In the genomic region with DNA sequence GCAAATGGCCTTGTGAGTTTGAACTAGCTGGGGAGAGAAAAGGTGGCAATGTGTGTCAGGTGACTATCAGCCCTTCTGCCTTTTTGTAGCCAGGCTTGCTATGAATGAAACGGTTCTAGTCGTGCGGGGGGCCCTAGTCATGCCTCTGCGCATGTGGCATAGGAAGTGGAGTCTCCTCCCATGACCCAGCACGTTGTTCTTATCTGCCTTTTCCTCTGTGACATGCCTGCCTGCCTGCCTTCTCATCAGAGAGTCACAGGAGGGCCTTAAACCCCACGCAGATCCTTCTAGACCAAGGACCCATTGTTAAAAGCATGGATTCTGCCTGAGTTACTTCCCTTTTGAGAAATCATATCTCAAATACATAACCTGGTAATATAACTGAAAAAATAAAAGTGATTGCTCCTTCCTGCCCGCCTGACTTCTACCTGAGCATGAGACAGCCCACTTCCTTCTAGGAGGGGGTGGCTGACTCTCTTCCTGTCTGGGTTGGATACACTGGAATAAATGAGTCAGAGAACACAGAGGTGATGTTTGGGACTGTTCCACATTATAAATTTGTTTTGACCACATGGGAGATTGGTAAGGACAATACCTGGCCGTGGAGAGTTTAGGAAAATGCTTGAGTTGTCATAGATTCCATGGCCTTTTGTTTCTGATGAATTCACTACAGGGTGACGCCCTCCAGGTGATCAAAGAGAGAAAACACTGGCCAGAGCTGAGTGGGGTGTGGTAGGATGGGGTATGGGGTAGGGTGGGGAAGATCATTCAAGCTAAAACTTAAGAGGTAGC, we compare ENCODE assay signal across 8 cellular contexts. TPM values are rescaled to one million over a fixed set of nuclear protein-coding genes. Genes with fewer than 3 reads are reported as not detected.
DNase-seq lines count a peak whose midpoint lies in the region; ATAC-seq, FAIRE-seq and TF ChIP-seq lines count a peak whose summit lies in the region.
"Had no signal": no experiment of that assay in that cellular context is flagged by ENCODE, and none has a peak within 500 bp of the region (broad histone marks: within the 10 kb centered on the region; RNA-seq: fewer than 3 reads in every experiment).

No MANE protein-coding gene starts in this region.

- H3K4me2 ChIP-seq in HepG2 (ENCODE audit: low read depth, low read length): no peak overlapping the region

- H3K4me1 ChIP-seq in RWPE2 (ENCODE audit: insufficient read depth, poor library complexity, severe bottlenecking) (peaks cover 5% of the 10 kb centered on the region), HepG2 (ENCODE audit: insufficient read depth, low read length) (no peaks in the 10 kb centered on the region), right atrium auricular region (no peaks in the 10 kb centered on the region), suprapubic skin (no peaks in the 10 kb centered on the region)

- no peaks in the 10 kb centered on the region for H4K20me1 ChIP-seq in HepG2 (ENCODE audit: insufficient read depth, low read length)

- H3K79me2 ChIP-seq in HepG2 (ENCODE audit: insufficient read depth, low read length): no peaks in the 10 kb centered on the region

- intact Hi-C loops in HepG2 (cut with micrococcal nuclease; ENCODE audit: unreplicated experiment): no loop called here

- peaks cover 20% of the 10 kb centered on the region for H3K36me3 Mint-ChIP-seq in activated T-cell treated with anti-CD3 and anti-CD28 coated beads, Interleukin-2, amount 50 U/mL, for 4 hours (ENCODE audit: insufficient read depth)

- ATAC-seq in RWPE2 (ENCODE audit: low read depth): peak; percentile 89
- peak; percentile 88 to 90 for ATAC-seq in activated T-cell treated with anti-CD3 and anti-CD28 coated beads, Interleukin-2, amount 50 U/mL, for 4 hours
- no peak for ATAC-seq in HepG2
- peak; percentile 93 for ATAC-seq in stimulated activated naive CD8-positive, alpha-beta T cell treated with anti-CD3 and anti-CD28 coated beads, Interleukin-15, amount 100 ng/mL, for 72 hours

- TF ChIP-seq RAD21 in HepG2 (CRISPR knock-in tag; IDR thresholded peaks at IDR 0.05): no peak

- H2AFZ ChIP-seq in HepG2 (ENCODE audit: low read length): no peak overlapping the region

- H3K9ac ChIP-seq in HepG2 (ENCODE audit: insufficient read depth, low read depth, low read length): no peak overlapping the region

- H3K9me3 Mint-ChIP-seq in activated T-cell treated with anti-CD3 and anti-CD28 coated beads, Interleukin-2, amount 50 U/mL, for 4 hours: no peaks in the 10 kb centered on the region
- peaks cover 4 to 6% of the 10 kb centered on the region in 2 donors for H3K9me3 Mint-ChIP-seq in stimulated activated naive CD8-positive, alpha-beta T cell treated with anti-CD3 and anti-CD28 coated beads, Interleukin-15, amount 100 ng/mL, for 72 hours

- H3K27ac ChIP-seq in RWPE2 (ENCODE audit: poor library complexity, severe bottlenecking): peak overlapping the region; percentile 49
- no peak overlapping the region for H3K27ac ChIP-seq in HepG2 (ENCODE audit: extremely low read length, insufficient read depth, low read length)
- H3K27ac ChIP-seq in right atrium auricular region: no peak overlapping the region
- no peak overlapping the region for H3K27ac ChIP-seq in suprapubic skin

- H3K9me3 ChIP-seq in RWPE2 (ENCODE audit: severe bottlenecking): no peaks in the 10 kb centered on the region
- no peaks in the 10 kb centered on the region for H3K9me3 ChIP-seq in HepG2 (ENCODE audit: low read length)
- no peaks in the 10 kb centered on the region for H3K9me3 ChIP-seq in right atrium auricular region
- H3K9me3 ChIP-seq in suprapubic skin: no peaks in the 10 kb centered on the region

- H3K4me3 Mint-ChIP-seq in activated T-cell treated with anti-CD3 and anti-CD28 coated beads, Interleukin-2, amount 50 U/mL, for 4 hours: peak overlapping the region; percentile 54
- peak overlapping the region; percentile 51 to 68 for H3K4me3 Mint-ChIP-seq in stimulated activated naive CD8-positive, alpha-beta T cell treated with anti-CD3 and anti-CD28 coated beads, Interleukin-15, amount 100 ng/mL, for 72 hours

- H3K27me3 ChIP-seq in RWPE2 (ENCODE audit: insufficient read depth, poor library complexity, severe bottlenecking) (no peaks in the 10 kb centered on the region), HepG2 (ENCODE audit: control insufficient read depth in 1 of 2, insufficient read depth in 2 of 2, low read length in 2 of 2) (no peaks in the 10 kb centered on the region), right atrium auricular region (no peaks in the 10 kb centered on the region), suprapubic skin (no peaks in the 10 kb centered on the region)

- TF ChIP-seq EP300 in HepG2 (IDR thresholded peaks at IDR 0.05; ENCODE audit: low read depth in 2 of 2, low read length in 2 of 2): no peak
- TF ChIP-seq EP300 in HepG2 (CRISPR knock-in tag; IDR thresholded peaks at IDR 0.05; ENCODE audit: borderline replicate concordance): no peak
- no peak for TF ChIP-seq EP300 in suprapubic skin (IDR thresholded peaks at IDR 0.05)

- H3K36me3 ChIP-seq in RWPE2 (ENCODE audit: low read depth): no peaks in the 10 kb centered on the region
- no peaks in the 10 kb centered on the region for H3K36me3 ChIP-seq in HepG2 (replicated peaks in 1 of 2; ENCODE audit: control insufficient read depth in 1 of 2, insufficient read depth in 2 of 2, low read length in 2 of 2)
- H3K36me3 ChIP-seq in right atrium auricular region: no peaks in the 10 kb centered on the region
- H3K36me3 ChIP-seq in suprapubic skin: no peaks in the 10 kb centered on the region

- no peaks in the 10 kb centered on the region for H3K27me3 Mint-ChIP-seq in activated T-cell treated with anti-CD3 and anti-CD28 coated beads, Interleukin-2, amount 50 U/mL, for 4 hours (ENCODE audit: low read depth)
- no peaks in the 10 kb centered on the region for H3K27me3 Mint-ChIP-seq in stimulated activated naive CD8-positive, alpha-beta T cell treated with anti-CD3 and anti-CD28 coated beads, Interleukin-15, amount 100 ng/mL, for 72 hours

- CTCF ChIA-PET in HepG2 (lab: Yijun Ruan, JAX; ENCODE audit: low intra/inter-chr PET ratio, low total read pairs): no interaction called here

- peaks cover 88% of the 10 kb centered on the region for H3K4me1 Mint-ChIP-seq in activated T-cell treated with anti-CD3 and anti-CD28 coated beads, Interleukin-2, amount 50 U/mL, for 4 hours (ENCODE audit: low read depth)
- H3K4me1 Mint-ChIP-seq in stimulated activated naive CD8-positive, alpha-beta T cell treated with anti-CD3 and anti-CD28 coated beads, Interleukin-15, amount 100 ng/mL, for 72 hours: peaks cover 79% of the 10 kb centered on the region

- BruUV-seq in HepG2 (replicated peaks; lab: Mats Ljungman, UMichigan): no TSS peak

- H3K4me3 ChIP-seq in RWPE2 (ENCODE audit: severe bottlenecking) (no peak overlapping the region), HepG2 (replicated peaks in 1 of 3; ENCODE audit: insufficient read depth in 1 of 3, low read depth in 2 of 3, low read length in 3 of 3) (no peak overlapping the region), right atrium auricular region (no peak overlapping the region), suprapubic skin (no peak overlapping the region)

- POLR2A ChIA-PET in HepG2 (lab: Yijun Ruan, JAX): no interaction called here

- H3K27ac Mint-ChIP-seq in stimulated activated naive CD8-positive, alpha-beta T cell treated with anti-CD3 and anti-CD28 coated beads, Interleukin-15, amount 100 ng/mL, for 72 hours: peak overlapping the region; percentile 96 to 97

- TF ChIP-seq POLR2A in HepG2 (IDR thresholded peaks at IDR 0.05; ENCODE audit: insufficient read depth in 1 of 2, low read depth in 2 of 2, low read length in 2 of 2) (no peak), suprapubic skin (IDR thresholded peaks at IDR 0.05) (no peak)

- no peak for TF ChIP-seq CTCF in RWPE2 (IDR thresholded peaks at IDR 0.05; ENCODE audit: poor library complexity, severe bottlenecking)
- no peak for TF ChIP-seq CTCF in HepG2 (CRISPR knock-in tag; IDR thresholded peaks at IDR 0.05)
- no peak for TF ChIP-seq CTCF in right atrium auricular region (IDR thresholded peaks at IDR 0.05)
- TF ChIP-seq CTCF in suprapubic skin (IDR thresholded peaks at IDR 0.05): no peak

- no peak for DNase-seq in RWPE2 (ENCODE audit: low spot score)
- DNase-seq in activated T-cell treated with anti-CD3 and anti-CD28 coated beads, Interleukin-2, amount 50 U/mL, for 4 hours: peak; percentile 75
- DNase-seq in HepG2 (ENCODE audit: low spot score): no peak
- DNase-seq in stimulated activated naive CD8-positive, alpha-beta T cell treated with anti-CD3 and anti-CD28 coated beads, Interleukin-15, amount 100 ng/mL, for 72 hours: peak; percentile 69 to 84
- DNase-seq in right atrium auricular region (ENCODE audit: low spot score): no peak
- no peak for DNase-seq in T1000 (lab: John Stamatoyannopoulos, UW)
- no peak for DNase-seq in suprapubic skin (ENCODE audit: low spot score in 2 of 2)
- DNase-seq: retina had no signal

- 40% methylated on average over 9 of the region's 9 CpGs for WGBS in HepG2 (ENCODE audit: low lambda C conversion rate)
- 71% methylated on average over 9 of the region's 9 CpGs for WGBS in suprapubic skin

- FAIRE-seq in HepG2 (lab: Jason Lieb, UNC): no peak

- in situ Hi-C loops in HepG2 (cut with HindIII; ENCODE audit: extremely low pct_ligation_motif_present, low pct_unique_long_range_greater_than_20kb): no loop called here

RNA-seq across cellular contexts. Expression of a gene that starts 49.8 kb away (rescaled TPM):
- total RNA-seq in activated T-cell treated with anti-CD3 and anti-CD28 coated beads, Interleukin-2, amount 50 U/mL, for 4 hours: 10 to 100 TPM; 21.8 to 24.3 (median 23.4) TPM
- 0.95 and 1.4 TPM in 2 replicates for total RNA-seq in HepG2 (2016; rRNA removed; fragmentation: Illumina TruSeq; extraction: Trizol)
- 0.53 and 1.0 TPM in 2 replicates for total RNA-seq in HepG2 (2016; cell fraction: cytosol; rRNA removed; fragmentation: Illumina TruSeq; extraction: Trizol; ENCODE audit: low read depth)
- total RNA-seq in HepG2 (2016; cell fraction: insoluble cytoplasmic fraction; rRNA removed; fragmentation: Illumina TruSeq; extraction: Trizol): 0.52 and 1.1 TPM in 2 replicates
- total RNA-seq in HepG2 (2016; cell fraction: membrane; rRNA removed; fragmentation: Illumina TruSeq; extraction: Trizol): 0.87 and 0.90 TPM in 2 replicates
- total RNA-seq in HepG2 (2016; cell fraction: nucleus; rRNA removed; fragmentation: Illumina TruSeq; extraction: Trizol): 2.6 and 2.7 TPM in 2 replicates
- polyA plus RNA-seq in HepG2 (2011; rRNA removed): 2.3 and 2.4 TPM in 2 replicates
- polyA plus RNA-seq in HepG2 (2011; cell fraction: cytosol; rRNA removed): 2.2 and 2.5 TPM in 2 replicates
- polyA plus RNA-seq in HepG2 (2011; cell fraction: nucleus; rRNA removed): 5.3 and 6.4 TPM in 2 replicates
- 5.1 and 5.4 TPM in 2 replicates for polyA plus RNA-seq in HepG2 (2012)
- 1.1 and 1.2 TPM in 2 replicates for polyA plus RNA-seq in HepG2 (2016; cell fraction: cytosol; fragmentation: Illumina TruSeq; extraction: Trizol; ENCODE audit: low read depth)
- polyA plus RNA-seq in HepG2 (2016; cell fraction: insoluble cytoplasmic fraction; fragmentation: Illumina TruSeq; extraction: Trizol; ENCODE audit: low read depth): 2.1 and 2.2 TPM in 2 replicates
- polyA plus RNA-seq in HepG2 (2016; cell fraction: membrane; fragmentation: Illumina TruSeq; extraction: Trizol; ENCODE audit: low read depth): 1.6 and 1.7 TPM in 2 replicates
- polyA plus RNA-seq in HepG2 (2016; cell fraction: nucleus; fragmentation: Illumina TruSeq; extraction: Trizol; ENCODE audit: insufficient read depth, low read depth): 6.5 TPM in 2 replicates
- polyA minus RNA-seq in HepG2 (2011; rRNA and poly(A)+ RNA removed; ENCODE audit: low replicate concordance): 3.2 TPM in 1 of 2 replicates, not detected in the other
- 1.6 and 2.9 TPM in 2 replicates for polyA minus RNA-seq in HepG2 (2011; cell fraction: cytosol; rRNA and poly(A)+ RNA removed)
- 3.4 and 4.0 TPM in 2 replicates for polyA minus RNA-seq in HepG2 (2011; cell fraction: nucleus; rRNA and poly(A)+ RNA removed)
- 1 to 10 TPM in 1 of 2 donors, under 1 TPM in 1; 0.86 to 3.5 TPM for total RNA-seq in right atrium auricular region
- 1 to 10 TPM; 2.5 to 5.8 (median 4.0) TPM for total RNA-seq in suprapubic skin

Comparison
In these comparisons a context has a peak if more than half of its experiments do, and no peak if none do; other contexts are left out.
1. DNase-seq: peak in activated T-cell treated with anti-CD3 and anti-CD28 coated beads, Interleukin-2, amount 50 U/mL, for 4 hours (single experiment) and stimulated activated naive CD8-positive, alpha-beta T cell treated with anti-CD3 and anti-CD28 coated beads, Interleukin-15, amount 100 ng/mL, for 72 hours (2 of 2); none in RWPE2 (single experiment), HepG2 (single experiment), right atrium auricular region (single experiment), T1000 (single experiment) and suprapubic skin (0 of 2).